ENCODE assay signal across 12 cellular contexts in genomic region chr21:18522181-18522771, GRCh38.
DNase-seq lines count a peak whose midpoint lies in the region; ATAC-seq and TF ChIP-seq lines count a peak whose summit lies in the region.
"Had no signal": no experiment of that assay in that cellular context is flagged by ENCODE, and none has a peak within 500 bp of the region (broad histone marks: within the 10 kb centered on the region; RNA-seq: fewer than 3 reads in every experiment).

No MANE protein-coding gene starts in this region.

- H3K4me3 Mint-ChIP-seq in progenitor cell of endocrine pancreas (ENCODE audit: low read depth), result no peak overlapping the region
- H3K4me3 Mint-ChIP-seq: effector memory CD8-positive, alpha-beta T cell had no signal

- H3K27me3 Mint-ChIP-seq in progenitor cell of endocrine pancreas, result no peaks in the 10 kb centered on the region
- H3K27me3 Mint-ChIP-seq: effector memory CD8-positive, alpha-beta T cell had no signal

- peaks cover 3% of the 10 kb centered on the region for H3K4me1 Mint-ChIP-seq in progenitor cell of endocrine pancreas (ENCODE audit: low read depth)

- no peaks in the 10 kb centered on the region for H3K9me3 Mint-ChIP-seq in progenitor cell of endocrine pancreas (ENCODE audit: low read depth)

- DNase-seq in DMS79 treated with DMSO at 0.1 percent for 48 hours (lab: John Stamatoyannopoulos, UW), result peak; percentile 30
- no peak for DNase-seq in DMS79 (lab: John Stamatoyannopoulos, UW)
- peak; percentile 69 for DNase-seq in NCI-H69 (lab: John Stamatoyannopoulos, UW)
- peak; percentile 64 for DNase-seq in choroid plexus epithelial cell (ENCODE audit: low read depth)
- DNase-seq in progenitor cell of endocrine pancreas (ENCODE audit: low spot score, unreplicated experiment), result no peak
- no peak for DNase-seq in hypothalamus (lab: John Stamatoyannopoulos, UW)
- DNase-seq: adrenal gland; effector memory CD8-positive, alpha-beta T cell; SHP77 had no signal

- no peak overlapping the region for H3K4me3 ChIP-seq in choroid plexus epithelial cell (ENCODE audit: low read depth, low read length)
- H3K4me3 ChIP-seq: A549, adrenal gland had no signal

- no peaks in the 10 kb centered on the region for H3K36me3 Mint-ChIP-seq in progenitor cell of endocrine pancreas (ENCODE audit: insufficient read depth)

- ATAC-seq in HG03571 (IDR thresholded peaks at IDR 0.05; ENCODE audit: unreplicated experiment), result no peak
- ATAC-seq in GM18870 (IDR thresholded peaks at IDR 0.05; ENCODE audit: unreplicated experiment), result no peak
- ATAC-seq: A549; effector memory CD8-positive, alpha-beta T cell had no signal

- TF ChIP-seq CTCF in choroid plexus epithelial cell (conservative IDR thresholded peaks at IDR 0.05; ENCODE audit: low read depth, low read length) (peak; percentile 37), progenitor cell of endocrine pancreas (IDR thresholded peaks at IDR 0.05; ENCODE audit: unreplicated experiment) (peak; percentile 63)

- no peak overlapping the region for H3K27ac Mint-ChIP-seq in progenitor cell of endocrine pancreas
- H3K27ac Mint-ChIP-seq: effector memory CD8-positive, alpha-beta T cell had no signal

Comparison
In these comparisons a context has a peak if more than half of its experiments do, and no peak if none do; other contexts are left out.
1. DNase-seq: peak in DMS79 treated with DMSO at 0.1 percent for 48 hours (single experiment), NCI-H69 (single experiment) and choroid plexus epithelial cell (single experiment); none in DMS79 (single experiment), progenitor cell of endocrine pancreas (single experiment) and hypothalamus (0 of 51).